ENCODE assay signal across 8 cellular contexts in the genomic region with DNA sequence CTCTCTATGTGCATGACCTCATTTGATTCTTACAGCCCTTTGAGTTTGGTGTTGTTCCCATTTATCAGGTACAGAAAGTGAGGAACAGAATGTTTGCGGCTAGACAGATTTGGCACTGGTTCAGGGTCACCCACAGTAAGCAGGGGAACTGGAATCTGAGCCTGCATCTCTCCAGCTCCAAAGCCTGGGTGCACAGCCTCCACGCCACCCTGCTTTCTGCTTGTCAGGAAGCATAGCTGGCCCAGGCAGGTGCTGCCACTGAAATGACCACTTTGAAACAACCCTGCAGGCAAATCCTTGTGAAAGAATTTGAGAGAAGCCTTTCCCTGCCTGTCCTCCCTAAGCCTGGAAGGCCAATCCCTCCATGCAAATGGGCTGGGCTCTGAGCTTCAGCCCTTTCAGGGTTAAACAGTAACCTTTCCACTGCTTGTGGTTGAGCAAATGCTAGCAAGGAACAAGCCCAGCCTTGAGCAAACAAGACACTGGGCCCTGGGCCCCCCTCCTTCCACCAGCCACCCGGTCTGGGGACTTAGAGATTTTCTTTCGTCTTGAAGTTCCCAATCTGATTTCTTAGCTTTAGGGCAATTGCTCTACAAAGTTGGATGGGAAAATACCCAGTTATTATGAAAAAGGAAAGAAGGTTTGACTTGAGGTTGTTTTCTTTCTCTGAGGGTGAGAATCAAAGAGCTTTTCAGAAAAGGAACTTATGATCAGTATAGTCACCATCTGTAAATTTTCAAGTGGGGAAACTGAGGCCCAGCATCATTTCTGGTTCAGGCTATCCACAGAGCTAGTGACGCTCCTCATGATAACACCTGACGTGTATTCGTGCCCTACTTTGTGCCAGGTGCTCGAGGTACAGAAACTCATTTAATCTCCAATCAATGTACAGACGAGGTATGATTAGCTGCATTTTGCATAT. TPM values are rescaled to one million over a fixed set of nuclear protein-coding genes. Genes with fewer than 3 reads are reported as not detected.
A peak's percentile ranks its signal among the peaks of the same experiment; 100 is the strongest.
DNase-seq lines count a peak whose midpoint lies in the region; ATAC-seq and TF ChIP-seq lines count a peak whose summit lies in the region.
"Had no signal": no experiment of that assay in that cellular context is flagged by ENCODE, and none has a peak within 500 bp of the region (broad histone marks: within the 10 kb centered on the region; RNA-seq: fewer than 3 reads in every experiment).

No MANE protein-coding gene starts in this region.

- no peak overlapping the region for H3K23ac ChIP-seq in IMR-90 (ENCODE audit: low read depth, low read length)

- H3K9ac ChIP-seq in IMR-90 (ENCODE audit: low read depth, low read length), result no peak overlapping the region

- no peak overlapping the region for H3K14ac ChIP-seq in IMR-90 (replicated peaks; ENCODE audit: low read depth, low read length)

- H3K18ac ChIP-seq in IMR-90 (ENCODE audit: low read depth, low read length), result no peak overlapping the region

- no peak overlapping the region for H4K5ac ChIP-seq in IMR-90 (ENCODE audit: low read depth, low read length)

- H2BK5ac ChIP-seq in IMR-90 (ENCODE audit: low read depth, low read length, poor library complexity, severe bottlenecking), result no peak overlapping the region

- peak overlapping the region; percentile 31; the same call in 1 of the 2 replicates for H2AK5ac ChIP-seq in IMR-90 (ENCODE audit: low read depth, low read length)

- H4K91ac ChIP-seq in IMR-90 (ENCODE audit: insufficient read depth, low read depth, low read length), result no peak overlapping the region

- ATAC-seq in GM21529 (IDR thresholded peaks at IDR 0.05; ENCODE audit: unreplicated experiment), result peak; percentile 73
- ATAC-seq in IMR-90 (ENCODE audit: low read depth), result no peak
- no peak for ATAC-seq in HG03045 (IDR thresholded peaks at IDR 0.05; ENCODE audit: unreplicated experiment)

- in situ Hi-C loops in IMR-90 (cut with MboI; ENCODE audit: low sequenced_read_pairs), result no loop called here

- dilution Hi-C loops in IMR-90 (cut with HindIII; ENCODE audit: low sequenced_read_pairs, unreplicated experiment), result no loop called here

- no peak overlapping the region for H3K4me2 ChIP-seq in IMR-90 (ENCODE audit: low read depth, low read length)

- POLR2A ChIA-PET in IMR-90 (lab: Charles Lee; ENCODE audit: unreplicated experiment), result no interaction called here

- no peak for TF ChIP-seq POLR2A in IMR-90 (IDR thresholded peaks at IDR 0.05; ENCODE audit: low read depth, low read length)
- TF ChIP-seq POLR2A in esophagus squamous epithelium (IDR thresholded peaks at IDR 0.05), result no peak
- TF ChIP-seq POLR2A in suprapubic skin (IDR thresholded peaks at IDR 0.05), result no peak
- TF ChIP-seq POLR2A in tibial nerve (IDR thresholded peaks at IDR 0.05), result no peak

- H3K4me3 ChIP-seq in IMR-90 (ENCODE audit: insufficient read depth, low read depth, low read length) (no peak overlapping the region), esophagus squamous epithelium (peak overlapping the region in 2 of 4 donors; percentile 7 to 13), suprapubic skin (no peak overlapping the region), tibial nerve (no peak overlapping the region)

- CTCF ChIA-PET in IMR-90 (lab: Yijun Ruan, JAX), result interaction anchor here (0.6 kb wide), 1 partner anchor 249 kb away, joined by 3 read pairs; no protein-coding TSS in a partner anchor

- TF ChIP-seq EP300 in suprapubic skin (IDR thresholded peaks at IDR 0.05), result no peak
- no peak for TF ChIP-seq EP300 in tibial nerve (IDR thresholded peaks at IDR 0.05)

- peak overlapping the region; percentile 42; the same call in 1 of the 3 replicates for H2BK15ac ChIP-seq in IMR-90 (ENCODE audit: low read depth, low read length)

- H3K4ac ChIP-seq in IMR-90 (ENCODE audit: low read depth, low read length), result peak overlapping the region; percentile 26; the same call in 1 of the 2 replicates

- no TSS peak for BruUV-seq in IMR-90 (replicated peaks; lab: Mats Ljungman, UMichigan)

- H2BK20ac ChIP-seq in IMR-90 (ENCODE audit: low read depth, low read length), result peak overlapping the region; percentile 29; the same call in 1 of the 2 replicates

- H2BK120ac ChIP-seq in IMR-90 (ENCODE audit: low read depth, low read length), result peak overlapping the region; percentile 12; the same call in 1 of the 2 replicates

- no peak overlapping the region for H4K8ac ChIP-seq in IMR-90 (ENCODE audit: low read depth in 2 of 2, low read length in 2 of 2)

- intact Hi-C loops in IMR-90 (cut with micrococcal nuclease), result no loop called here
- intact Hi-C loops in esophagus squamous epithelium (cut with DNase I), result no loop called here

- no peaks in the 10 kb centered on the region for H3K79me1 ChIP-seq in IMR-90 (ENCODE audit: low read depth in 1 of 2, low read length in 2 of 2)

- 0 out of 2 replicates have a peak, but pooled peaks cover 13% of the 10 kb centered on the region for H3K9me1 ChIP-seq in IMR-90 (ENCODE audit: insufficient read depth, low read length)

- DNase-seq in IMR-90 (no peak), esophagus squamous epithelium (lab: John Stamatoyannopoulos, UW) (no peak), suprapubic skin (ENCODE audit: low spot score in 2 of 2) (no peak), COLO829 (ENCODE audit: low spot score) (no peak), tibial nerve (ENCODE audit: low spot score in 2 of 2) (no peak)
- DNase-seq: NCI-H2227 treated with DMSO at 0.1 percent for 48 hours had no signal

- no peaks in the 10 kb centered on the region for H3K27me3 ChIP-seq in IMR-90 (ENCODE audit: control insufficient read depth, insufficient read depth, low read length)
- peaks cover 0 to 4% (median 0%) of the 10 kb centered on the region in 4 donors for H3K27me3 ChIP-seq in esophagus squamous epithelium
- no peaks in the 10 kb centered on the region for H3K27me3 ChIP-seq in suprapubic skin
- H3K27me3 ChIP-seq in tibial nerve, result peaks cover 0 to 13% of the 10 kb centered on the region in 2 donors

- H3K9me3 ChIP-seq in IMR-90 (ENCODE audit: control insufficient read depth, insufficient read depth, low read length), result no peaks in the 10 kb centered on the region
- H3K9me3 ChIP-seq in esophagus squamous epithelium, result no peaks in the 10 kb centered on the region
- no peaks in the 10 kb centered on the region for H3K9me3 ChIP-seq in suprapubic skin
- no peaks in the 10 kb centered on the region for H3K9me3 ChIP-seq in tibial nerve

- H3K27ac ChIP-seq in IMR-90 (ENCODE audit: insufficient read depth, low read length), result no peak overlapping the region
- peak overlapping the region; percentile 60 to 93 (median 80) for H3K27ac ChIP-seq in esophagus squamous epithelium
- H3K27ac ChIP-seq in suprapubic skin, result peak overlapping the region; percentile 39
- peak overlapping the region in 1 of 4 donors; percentile 36 for H3K27ac ChIP-seq in tibial nerve

- H2AFZ ChIP-seq in IMR-90 (replicated peaks; ENCODE audit: low read length, poor library complexity), result peak overlapping the region; percentile 6

- H3K36me3 ChIP-seq in IMR-90 (ENCODE audit: control insufficient read depth, insufficient read depth, low read length), result no peaks in the 10 kb centered on the region
- H3K36me3 ChIP-seq in esophagus squamous epithelium, result peaks cover 0 to 51% (median 3%) of the 10 kb centered on the region in 3 donors
- no peaks in the 10 kb centered on the region for H3K36me3 ChIP-seq in suprapubic skin
- no peaks in the 10 kb centered on the region for H3K36me3 ChIP-seq in tibial nerve

- WGBS in IMR-90 (ENCODE audit: extremely low coverage in 2 of 2, insufficient read length in 1 of 2), 2 experiments, result no CpG with 5 or more reads among the region's 9 CpGs
- WGBS in esophagus squamous epithelium, 2 donors, result 30 to 38% methylated on average over 8 to 9 of the region's 9 CpGs
- 49% methylated on average over 9 of the region's 9 CpGs for WGBS in suprapubic skin
- 81 to 84% methylated on average over 9 of the region's 9 CpGs for WGBS in tibial nerve, 2 donors

- no peak overlapping the region for H2AK9ac ChIP-seq in IMR-90 (replicated peaks; ENCODE audit: low read depth, low read length, poor library complexity)

- H4K20me1 ChIP-seq in IMR-90 (ENCODE audit: insufficient read depth, low read length), result no peaks in the 10 kb centered on the region

- no peak overlapping the region for H3K56ac ChIP-seq in IMR-90 (ENCODE audit: extremely low read depth, insufficient read depth, low read length)

- H3K4me1 ChIP-seq in IMR-90 (ENCODE audit: control insufficient read depth, insufficient read depth, low read length), result peaks cover 13% of the 10 kb centered on the region
- H3K4me1 ChIP-seq in esophagus squamous epithelium, result peaks cover 8 to 100% (median 41%) of the 10 kb centered on the region in 3 donors
- peaks cover 60% of the 10 kb centered on the region for H3K4me1 ChIP-seq in suprapubic skin
- H3K4me1 ChIP-seq in tibial nerve, result peaks cover 0 to 7% (median 0%) of the 10 kb centered on the region in 4 donors

- TF ChIP-seq RAD21 in IMR-90 (IDR thresholded peaks at IDR 0.05; ENCODE audit: low read length), result no peak

- no peak for TF ChIP-seq CTCF in IMR-90 (conservative IDR thresholded peaks at IDR 0.05; ENCODE audit: low read depth, low read length)
- no peak for TF ChIP-seq CTCF in esophagus squamous epithelium (IDR thresholded peaks at IDR 0.05)
- no peak for TF ChIP-seq CTCF in suprapubic skin (IDR thresholded peaks at IDR 0.05)
- TF ChIP-seq CTCF in tibial nerve (IDR thresholded peaks at IDR 0.05), result no peak

TF ChIP-seq in IMR-90, 13 proteins besides CTCF, POLR2A, EP300 and RAD21 (continues in another document):
- TF ChIP-seq MAFK (IDR thresholded peaks at IDR 0.05; ENCODE audit: low read depth, low read length) (no peak), CEBPB (IDR thresholded peaks at IDR 0.05; ENCODE audit: low read depth, low read length) (no peak), RFX5 (IDR thresholded peaks at IDR 0.05; ENCODE audit: low read depth, low read length) (no peak), MAZ (IDR thresholded peaks at IDR 0.05; ENCODE audit: borderline replicate concordance, low read depth, low read length) (no peak), SMC3 (IDR thresholded peaks at IDR 0.05; ENCODE audit: low read depth, low read length) (no peak), FOS (IDR thresholded peaks at IDR 0.05; ENCODE audit: low read depth, low read length) (no peak), CHD1 (IDR thresholded peaks at IDR 0.05; ENCODE audit: low read depth, low read length) (no peak)
- TF ChIP-seq, protein P1, sequence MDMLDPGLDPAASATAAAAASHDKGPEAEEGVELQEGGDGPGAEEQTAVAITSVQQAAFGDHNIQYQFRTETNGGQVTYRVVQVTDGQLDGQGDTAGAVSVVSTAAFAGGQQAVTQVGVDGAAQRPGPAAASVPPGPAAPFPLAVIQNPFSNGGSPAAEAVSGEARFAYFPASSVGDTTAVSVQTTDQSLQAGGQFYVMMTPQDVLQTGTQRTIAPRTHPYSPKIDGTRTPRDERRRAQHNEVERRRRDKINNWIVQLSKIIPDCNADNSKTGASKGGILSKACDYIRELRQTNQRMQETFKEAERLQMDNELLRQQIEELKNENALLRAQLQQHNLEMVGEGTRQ (IDR thresholded peaks at IDR 0.05; ENCODE audit: low read depth, low read length), result no peak

RNA-seq across cellular contexts. Expression of gene EHF, which starts 19.4 kb away (rescaled TPM):
- total RNA-seq in IMR-90 (2012; rRNA removed) (under 0.01 TPM in 1 of 2 replicates, not detected in the other), esophagus squamous epithelium (100 to 1,000 TPM; 265 to 388 (median 325) TPM), suprapubic skin (100 to 1,000 TPM in 3 of 4 donors, 10 to 100 TPM in 1; 99.2 to 138 (median 118) TPM), tibial nerve (under 1 TPM in 1 of 4 donors, not detected in 3; 0.22 TPM)
- polyA plus RNA-seq in IMR-90 (2012; rRNA removed), result not detected in 2 replicates
- not detected in 2 replicates for polyA plus RNA-seq in IMR-90 (2012; cell fraction: cytosol; rRNA removed)
- polyA plus RNA-seq in IMR-90 (2012; cell fraction: nucleus; rRNA removed; ENCODE audit: low replicate concordance), result not detected in 2 replicates

Comparison
In these comparisons a context has a peak if more than half of its experiments do, and no peak if none do; other contexts are left out.
1. RNA of gene EHF, which starts 19.4 kb away (total RNA-seq): 265 to 388 TPM in esophagus squamous epithelium and 99.2 to 138 TPM in suprapubic skin; under 0.01 TPM in IMR-90 and 0.22 TPM in tibial nerve; every median in the first group is over 10 times any median in the second.